ENCODE assay signal across 8 cellular contexts in the genomic region with DNA sequence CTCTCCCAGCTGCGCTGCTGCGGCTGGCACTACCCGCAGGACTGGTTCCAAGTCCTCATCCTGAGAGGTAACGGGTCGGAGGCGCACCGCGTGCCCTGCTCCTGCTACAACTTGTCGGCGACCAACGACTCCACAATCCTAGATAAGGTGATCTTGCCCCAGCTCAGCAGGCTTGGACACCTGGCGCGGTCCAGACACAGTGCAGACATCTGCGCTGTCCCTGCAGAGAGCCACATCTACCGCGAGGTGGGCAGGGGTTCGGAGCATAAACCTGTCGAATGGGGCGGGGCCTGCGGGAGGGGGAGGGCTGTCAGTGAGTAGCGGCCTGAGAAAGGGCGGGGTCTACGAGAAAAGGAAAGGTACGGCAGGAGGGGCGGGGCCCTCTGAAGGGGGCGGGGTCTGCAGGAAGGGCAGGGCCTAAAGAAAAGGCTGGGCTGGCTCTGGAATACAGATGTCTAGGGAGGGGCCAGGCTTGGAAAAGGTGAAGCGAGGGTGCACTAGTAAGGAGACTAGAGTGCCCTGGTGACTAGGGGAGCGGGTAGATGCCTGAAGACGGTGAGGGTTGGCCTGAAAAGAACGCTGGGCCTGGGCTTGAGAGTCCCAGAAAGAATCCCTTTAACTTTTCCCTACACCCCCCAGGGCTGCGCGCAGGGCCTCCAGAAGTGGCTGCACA. TPM values are rescaled to one million over a fixed set of nuclear protein-coding genes. Genes with fewer than 3 reads are reported as not detected.
DNase-seq lines count a peak whose midpoint lies in the region; ATAC-seq, FAIRE-seq and TF ChIP-seq lines count a peak whose summit lies in the region.

No MANE protein-coding gene starts in this region.

- H3K9me1 ChIP-seq in keratinocyte (ENCODE audit: control insufficient read depth, extremely low read depth, insufficient read depth, low read length): no peaks in the 10 kb centered on the region

- no peaks in the 10 kb centered on the region for H4K20me1 ChIP-seq in keratinocyte (ENCODE audit: control insufficient read depth, extremely low read depth, insufficient read depth, low read length)

- peaks cover 3% of the 10 kb centered on the region for H3K4me1 ChIP-seq in keratinocyte (ENCODE audit: control insufficient read depth, extremely low read depth, insufficient read depth, low read length)

- ATAC-seq in stimulated activated effector memory CD8-positive, alpha-beta T cell treated with anti-CD3 and anti-CD28 coated beads, Interleukin-12 subunit alpha, Interleukin-12 subunit beta, amount 100 ng/mL, for 72 hours: no peak
- ATAC-seq in HG03095 (IDR thresholded peaks at IDR 0.05; ENCODE audit: unreplicated experiment): no peak
- ATAC-seq in GM18498 (IDR thresholded peaks at IDR 0.05; ENCODE audit: unreplicated experiment): no peak

- H3K36me3 ChIP-seq in brain microvascular endothelial cell (replicated peaks) (peaks cover 23% of the 10 kb centered on the region), keratinocyte (ENCODE audit: control insufficient read depth in 2 of 2, extremely low read depth in 1 of 2, insufficient read depth in 2 of 2, low read length in 2 of 2) (peaks cover 0 to 7% of the 10 kb centered on the region in 2 experiments)

- peak; percentile 6 for TF ChIP-seq CTCF in brain microvascular endothelial cell (IDR thresholded peaks at IDR 0.05; ENCODE audit: low read depth, low read length, missing control alignments)
- peak in 1 of 3 experiments; percentile 3 for TF ChIP-seq CTCF in keratinocyte (optimal IDR thresholded peaks at IDR 0.05 in 1 of 3, IDR thresholded peaks at IDR 0.05 in 1 of 3, conservative IDR thresholded peaks at IDR 0.05 in 1 of 3; ENCODE audit: extremely low read depth in 1 of 3, insufficient read depth in 2 of 3, low read length in 3 of 3)

- H3K9me3 ChIP-seq in keratinocyte (ENCODE audit: control insufficient read depth, low read depth, low read length): no peaks in the 10 kb centered on the region

- peak overlapping the region; percentile 83 for H3K4me2 ChIP-seq in keratinocyte (ENCODE audit: control insufficient read depth, extremely low read depth, insufficient read depth, low read depth, low read length)

- dilution Hi-C loops in keratinocyte (cut with MboI; ENCODE audit: extremely low pct_ligation_motif_present, low sequenced_read_pairs): no loop called here

- H3K9ac ChIP-seq in keratinocyte (ENCODE audit: control insufficient read depth, extremely low read depth, insufficient read depth, low read length): no peak overlapping the region

- H3K4me3 ChIP-seq in brain microvascular endothelial cell (ENCODE audit: low read depth, low read length) (peak overlapping the region; percentile 20), keratinocyte (ENCODE audit: control insufficient read depth in 2 of 3, extremely low read depth in 1 of 3, insufficient read depth in 2 of 3, low read depth in 1 of 3, low read length in 3 of 3) (peak overlapping the region; percentile 33 to 47 (median 38))

- peak overlapping the region; percentile 97 for H3K4me3 Mint-ChIP-seq in stimulated activated effector memory CD8-positive, alpha-beta T cell treated with anti-CD3 and anti-CD28 coated beads, Interleukin-12 subunit alpha, Interleukin-12 subunit beta, amount 100 ng/mL, for 72 hours

- H3K36me3 Mint-ChIP-seq in stimulated activated effector memory CD8-positive, alpha-beta T cell treated with anti-CD3 and anti-CD28 coated beads, Interleukin-12 subunit alpha, Interleukin-12 subunit beta, amount 100 ng/mL, for 72 hours: peaks cover 51% of the 10 kb centered on the region

- no peaks in the 10 kb centered on the region for H3K27me3 ChIP-seq in brain microvascular endothelial cell (replicated peaks)
- H3K27me3 ChIP-seq in keratinocyte (ENCODE audit: control insufficient read depth, extremely low read depth, insufficient read depth, low read length): peaks cover 16% of the 10 kb centered on the region

- peaks cover 70% of the 10 kb centered on the region for H3K4me1 Mint-ChIP-seq in stimulated activated effector memory CD8-positive, alpha-beta T cell treated with anti-CD3 and anti-CD28 coated beads, Interleukin-12 subunit alpha, Interleukin-12 subunit beta, amount 100 ng/mL, for 72 hours

- H3K27ac Mint-ChIP-seq in stimulated activated effector memory CD8-positive, alpha-beta T cell treated with anti-CD3 and anti-CD28 coated beads, Interleukin-12 subunit alpha, Interleukin-12 subunit beta, amount 100 ng/mL, for 72 hours: peak overlapping the region; percentile 96

- no peaks in the 10 kb centered on the region for H3K9me3 Mint-ChIP-seq in stimulated activated effector memory CD8-positive, alpha-beta T cell treated with anti-CD3 and anti-CD28 coated beads, Interleukin-12 subunit alpha, Interleukin-12 subunit beta, amount 100 ng/mL, for 72 hours

- peak overlapping the region; percentile 77 for H2AFZ ChIP-seq in keratinocyte (ENCODE audit: control insufficient read depth, low read length)

- H3K79me2 ChIP-seq in keratinocyte (ENCODE audit: control insufficient read depth, insufficient read depth, low read length): no peaks in the 10 kb centered on the region

- peak; percentile 40 for DNase-seq in AG08395 (ENCODE audit: low spot score)
- peak; percentile 45 for DNase-seq in HK-2 (ENCODE audit: unreplicated experiment)
- peak; percentile 47 for DNase-seq in brain microvascular endothelial cell
- peak; percentile 54 for DNase-seq in keratinocyte (ENCODE audit: low read depth, low spot score)
- no peak for DNase-seq in stimulated activated effector memory CD8-positive, alpha-beta T cell treated with anti-CD3 and anti-CD28 coated beads, Interleukin-12 subunit alpha, Interleukin-12 subunit beta, amount 100 ng/mL, for 72 hours (ENCODE audit: low spot score in 2 of 2)
- no peak for DNase-seq in NCI-H1105 (lab: John Stamatoyannopoulos, UW)

- H3K27ac ChIP-seq in brain microvascular endothelial cell (no peak overlapping the region), keratinocyte (ENCODE audit: control insufficient read depth, insufficient read depth, low read length) (no peak overlapping the region)

- no peak for FAIRE-seq in keratinocyte (lab: Jason Lieb, UNC)

- in situ Hi-C loops in brain microvascular endothelial cell (cut with HindIII; ENCODE audit: low pct_ligation_motif_present, low sequenced_read_pairs): no loop called here

RNA-seq across cellular contexts. Expression of gene CD37, which starts 3.6 kb away (rescaled TPM):
- polyA plus RNA-seq in keratinocyte: not detected in 3 replicates
- not detected for polyA plus RNA-seq in keratinocyte (2011; ENCODE audit: low read depth)
- polyA plus RNA-seq in keratinocyte (2011; cell fraction: cytosol; rRNA removed): not detected in 2 replicates
- not detected in 2 replicates for polyA plus RNA-seq in keratinocyte (2011; cell fraction: nucleus; rRNA removed)
- 0.38 and 3.2 TPM in 2 replicates for polyA plus RNA-seq in keratinocyte (2012; ENCODE audit: low replicate concordance)
- polyA minus RNA-seq in keratinocyte: not detected in 3 replicates
- polyA minus RNA-seq in keratinocyte (2011; cell fraction: cytosol; rRNA and poly(A)+ RNA removed): not detected
- not detected in 2 replicates for polyA minus RNA-seq in keratinocyte (2011; cell fraction: nucleus; rRNA and poly(A)+ RNA removed)

RNA-seq across cellular contexts. Expression of gene SLC6A16, which starts 13.8 kb away (rescaled TPM):
- polyA plus RNA-seq in keratinocyte: 0.04 TPM in 1 of 3 replicates, not detected in the others
- not detected for polyA plus RNA-seq in keratinocyte (2011; ENCODE audit: low read depth)
- not detected in 2 replicates for polyA plus RNA-seq in keratinocyte (2011; cell fraction: cytosol; rRNA removed)
- 0.25 and 0.35 TPM in 2 replicates for polyA plus RNA-seq in keratinocyte (2011; cell fraction: nucleus; rRNA removed)
- polyA plus RNA-seq in keratinocyte (2012; ENCODE audit: low replicate concordance): not detected in 2 replicates
- polyA minus RNA-seq in keratinocyte: not detected in 3 replicates
- not detected for polyA minus RNA-seq in keratinocyte (2011; cell fraction: cytosol; rRNA and poly(A)+ RNA removed)
- 0.23 TPM in 1 of 2 replicates, not detected in the other for polyA minus RNA-seq in keratinocyte (2011; cell fraction: nucleus; rRNA and poly(A)+ RNA removed)

RNA-seq across cellular contexts. Expression of gene TEAD2, which starts 23.4 kb away (rescaled TPM):
- polyA plus RNA-seq in keratinocyte: 6.4 to 13.6 TPM (median 8.9 TPM) in 3 replicates
- polyA plus RNA-seq in keratinocyte (2011; ENCODE audit: low read depth): 1.1 TPM
- 6.9 and 8.6 TPM in 2 replicates for polyA plus RNA-seq in keratinocyte (2011; cell fraction: cytosol; rRNA removed)
- polyA plus RNA-seq in keratinocyte (2011; cell fraction: nucleus; rRNA removed): 4.9 and 6.4 TPM in 2 replicates
- polyA plus RNA-seq in keratinocyte (2012; ENCODE audit: low replicate concordance): 1.8 and 12.9 TPM in 2 replicates
- 9.1 to 28.8 TPM (median 15.8 TPM) in 3 replicates for polyA minus RNA-seq in keratinocyte
- 13.6 TPM for polyA minus RNA-seq in keratinocyte (2011; cell fraction: cytosol; rRNA and poly(A)+ RNA removed)
- polyA minus RNA-seq in keratinocyte (2011; cell fraction: nucleus; rRNA and poly(A)+ RNA removed): 5.4 and 5.6 TPM in 2 replicates

RNA-seq across cellular contexts. Expression of gene DKKL1, which starts 24.9 kb away (rescaled TPM):
- polyA plus RNA-seq in keratinocyte: 0.10 TPM in 1 of 3 replicates, not detected in the others
- not detected for polyA plus RNA-seq in keratinocyte (2011; ENCODE audit: low read depth)
- not detected in 2 replicates for polyA plus RNA-seq in keratinocyte (2011; cell fraction: cytosol; rRNA removed)
- not detected in 2 replicates for polyA plus RNA-seq in keratinocyte (2011; cell fraction: nucleus; rRNA removed)
- polyA plus RNA-seq in keratinocyte (2012; ENCODE audit: low replicate concordance): not detected in 2 replicates
- not detected in 3 replicates for polyA minus RNA-seq in keratinocyte
- not detected for polyA minus RNA-seq in keratinocyte (2011; cell fraction: cytosol; rRNA and poly(A)+ RNA removed)
- polyA minus RNA-seq in keratinocyte (2011; cell fraction: nucleus; rRNA and poly(A)+ RNA removed): not detected in 2 replicates

RNA-seq across cellular contexts. Expression of gene KASH5, which starts 49.2 kb away (rescaled TPM):
- not detected in 3 replicates for polyA plus RNA-seq in keratinocyte
- polyA plus RNA-seq in keratinocyte (2011; ENCODE audit: low read depth): not detected
- polyA plus RNA-seq in keratinocyte (2011; cell fraction: cytosol; rRNA removed): not detected in 2 replicates
- polyA plus RNA-seq in keratinocyte (2011; cell fraction: nucleus; rRNA removed): not detected in 2 replicates
- polyA plus RNA-seq in keratinocyte (2012; ENCODE audit: low replicate concordance): not detected in 2 replicates
- not detected in 3 replicates for polyA minus RNA-seq in keratinocyte
- polyA minus RNA-seq in keratinocyte (2011; cell fraction: cytosol; rRNA and poly(A)+ RNA removed): not detected
- not detected in 2 replicates for polyA minus RNA-seq in keratinocyte (2011; cell fraction: nucleus; rRNA and poly(A)+ RNA removed)

Comparison
In these comparisons a context has a peak if more than half of its experiments do, and no peak if none do; other contexts are left out.
1. DNase-seq: peak in AG08395 (single experiment), HK-2 (single experiment), brain microvascular endothelial cell (single experiment) and keratinocyte (single experiment); none in stimulated activated effector memory CD8-positive, alpha-beta T cell treated with anti-CD3 and anti-CD28 coated beads, Interleukin-12 subunit alpha, Interleukin-12 subunit beta, amount 100 ng/mL, for 72 hours (0 of 2) and NCI-H1105 (single experiment).